Comparison of ENCODE assay signal across 7 cellular contexts in the genomic region with DNA sequence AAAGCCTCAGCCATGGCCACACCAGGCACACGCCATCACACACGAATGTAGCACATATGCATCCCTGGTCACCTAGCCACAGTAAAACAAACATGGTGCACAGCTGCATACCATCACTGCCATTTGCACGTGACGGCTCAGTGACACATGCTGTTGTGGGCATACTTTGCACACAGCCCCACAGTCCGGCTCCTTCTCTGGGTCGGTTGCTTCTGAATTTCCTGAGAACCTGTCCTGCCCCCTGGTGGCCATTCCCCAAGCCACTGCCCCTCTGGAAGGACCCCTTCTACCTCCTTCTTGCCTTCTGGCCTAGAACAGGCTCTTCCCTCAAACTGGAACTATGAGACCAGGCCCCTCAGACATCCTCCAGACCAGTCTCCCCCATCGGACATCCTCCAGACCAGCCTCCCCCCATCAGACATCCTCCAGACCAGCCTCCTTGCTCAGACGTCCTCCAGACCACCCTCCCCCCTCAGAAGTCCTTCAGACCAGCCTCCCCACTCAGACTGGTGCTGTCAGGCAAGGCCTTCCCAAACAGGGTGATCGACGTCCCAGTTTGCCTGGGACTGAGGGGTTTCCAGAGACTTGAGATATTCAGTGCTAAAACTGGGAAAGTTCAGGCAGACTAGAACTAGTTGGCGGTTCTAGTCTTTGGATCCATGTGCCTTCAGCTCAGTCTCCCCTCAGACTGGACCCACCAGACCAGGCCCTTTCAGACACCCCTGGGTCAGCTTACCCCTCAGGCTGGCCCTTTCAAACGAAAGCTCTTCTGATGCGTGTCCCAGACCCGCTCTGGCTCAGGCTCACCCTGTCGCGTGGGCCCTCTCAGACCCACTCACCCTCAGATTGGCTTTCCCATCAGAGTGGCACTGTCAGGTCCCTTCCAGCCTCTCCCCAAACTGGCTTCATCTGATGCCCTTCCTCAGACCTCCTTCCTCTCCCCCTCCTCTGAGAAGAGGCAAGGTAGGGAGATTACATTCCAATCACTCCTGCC. TPM values are rescaled to one million over a fixed set of nuclear protein-coding genes. Genes with fewer than 3 reads are reported as not detected.
DNase-seq lines count a peak whose midpoint lies in the region; ATAC-seq and TF ChIP-seq lines count a peak whose summit lies in the region.

No MANE protein-coding gene starts in this region.

- intact Hi-C loops in dorsolateral prefrontal cortex (cut with DNase I) (loop anchor here (1.0 to 5.0 kb wide), 9 partner anchors 24 to 215 kb away; partner anchors contain the start of genes DNAI1 (in 1 of the 2) and FAM219A (in 1 of the 2)), lower lobe of right lung (cut with DNase I) (loop anchor here (10.0 kb wide), 1 partner anchor 58 kb away; no protein-coding TSS in a partner anchor)

- H3K4me3 ChIP-seq in dorsolateral prefrontal cortex (no peak overlapping the region), lower lobe of right lung (no peak overlapping the region)

- H3K4me1 ChIP-seq in lower lobe of right lung = no peaks in the 10 kb centered on the region

- H3K27ac ChIP-seq in dorsolateral prefrontal cortex (peak overlapping the region in 26 of 59 donors; percentile 1 to 71 (median 32)), lower lobe of right lung (no peak overlapping the region)

- no peak for DNase-seq in GM10266 (ENCODE audit: extremely low spot score)
- DNase-seq in NCI-H146 (lab: John Stamatoyannopoulos, UW) = peak; percentile 71
- peak; percentile 45 for DNase-seq in activated CD4-positive, CD25-positive, alpha-beta regulatory T cell treated with anti-CD3 and anti-CD28 coated beads, Interleukin-2, amount 50 U/mL, for 72 hours
- peak; percentile 70 to 84 (median 78) for DNase-seq in dorsolateral prefrontal cortex
- no peak for DNase-seq in lower lobe of right lung
- DNase-seq in stimulated activated CD8-positive, alpha-beta memory T cell treated with anti-CD3 and anti-CD28 coated beads, Interleukin-15, amount 100 ng/mL, for 48 hours (ENCODE audit: low read depth in 2 of 2) = peak; percentile 45 to 50

- H3K9me3 ChIP-seq in lower lobe of right lung = no peaks in the 10 kb centered on the region

- H3K27me3 ChIP-seq in dorsolateral prefrontal cortex (no peaks in the 10 kb centered on the region), lower lobe of right lung (ENCODE audit: low read depth) (peaks cover 9% of the 10 kb centered on the region)

- ATAC-seq in lower lobe of right lung (peak; percentile 80), HG03342 (IDR thresholded peaks at IDR 0.05; ENCODE audit: unreplicated experiment) (no peak)

- no peaks in the 10 kb centered on the region for H3K36me3 ChIP-seq in lower lobe of right lung

- peak; percentile 64 for TF ChIP-seq CTCF in GM10266 (IDR thresholded peaks at IDR 0.05; ENCODE audit: control insufficient read depth, insufficient read depth, low read depth, missing control alignments)
- peak; percentile 31 to 92 (median 82) for TF ChIP-seq CTCF in dorsolateral prefrontal cortex (IDR thresholded peaks at IDR 0.05 in 54 of 56, conservative IDR thresholded peaks at IDR 0.05 in 2 of 56; ENCODE audit: low read depth in 1 of 56, partially characterized antibody in 56 of 56)
- TF ChIP-seq CTCF in lower lobe of right lung (IDR thresholded peaks at IDR 0.05) = peak; percentile 64

RNA-seq across cellular contexts. Expression of gene ENHO, which starts 24.3 kb away (rescaled TPM):
- total RNA-seq in dorsolateral prefrontal cortex (100 to 1,000 TPM in 101 of 120 experiments, 10 to 100 TPM in 19; 56.2 to 336 (median 124) TPM), lower lobe of right lung (0.59 TPM)

RNA-seq across cellular contexts. Expression of gene CNTFR, which starts 42.4 kb away (rescaled TPM):
- total RNA-seq in dorsolateral prefrontal cortex = 100 to 1,000 TPM in 12 of 120 experiments, 10 to 100 TPM in 108; 36.2 to 149 (median 67.2) TPM
- 2.5 TPM for total RNA-seq in lower lobe of right lung

Comparison
In these comparisons a context has a peak if more than half of its experiments do, and no peak if none do; other contexts are left out.
1. DNase-seq: peak in NCI-H146 (single experiment), activated CD4-positive, CD25-positive, alpha-beta regulatory T cell treated with anti-CD3 and anti-CD28 coated beads, Interleukin-2, amount 50 U/mL, for 72 hours (single experiment), dorsolateral prefrontal cortex (10 of 10) and stimulated activated CD8-positive, alpha-beta memory T cell treated with anti-CD3 and anti-CD28 coated beads, Interleukin-15, amount 100 ng/mL, for 48 hours (2 of 2); none in GM10266 (single experiment) and lower lobe of right lung (single experiment).
2. RNA of gene ENHO, which starts 24.3 kb away (total RNA-seq): 56.2 to 336 TPM in dorsolateral prefrontal cortex; 0.59 TPM in lower lobe of right lung (single experiment); every median in the first group is over 10 times any median in the second.
3. RNA of gene CNTFR, which starts 42.4 kb away (total RNA-seq): 36.2 to 149 TPM in dorsolateral prefrontal cortex; 2.5 TPM in lower lobe of right lung (single experiment); every median in the first group is over 10 times any median in the second.
4. Peak in every context shown above with its lines, with median percentiles within 50 percentile points of each other: CTCF ChIP-seq.